ENCODE assay signal across 29 cellular contexts in the genomic region with DNA sequence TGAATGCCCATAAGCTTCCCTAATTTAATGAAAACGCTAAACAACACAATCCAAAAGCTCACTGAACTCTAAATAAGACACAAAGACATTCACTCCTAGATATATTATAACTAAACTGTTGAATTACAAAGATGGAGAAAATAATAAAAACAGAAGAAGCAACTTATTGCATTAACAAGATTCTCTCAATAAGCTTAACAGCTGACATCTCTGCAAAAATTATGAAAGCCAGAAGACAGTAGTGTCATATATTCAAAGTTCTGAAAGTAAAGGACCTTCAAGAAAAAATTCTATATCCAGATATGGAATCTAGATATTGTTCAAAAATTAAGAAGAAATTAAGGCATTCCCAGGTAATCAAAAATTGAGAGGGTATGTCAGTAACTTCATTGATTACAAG.
"Had no signal": no experiment of that assay in that cellular context is flagged by ENCODE, and none has a peak within 500 bp of the region (broad histone marks: within the 10 kb centered on the region; RNA-seq: fewer than 3 reads in every experiment).

No MANE protein-coding gene starts in this region.

- ATAC-seq: effector memory CD8-positive, alpha-beta T cell; gastroesophageal sphincter; naive thymus-derived CD8-positive, alpha-beta T cell; pancreas; stimulated activated naive B cell treated with anti-CD40 and anti-IgM and Interleukin-4, amounts not matched to agents 10 μg/mL and 1 μg/mL and 100 μg/mL, for 72 hours had no signal

- H3K9me3 ChIP-seq: adrenal gland, pancreas, prostate gland, thyroid gland, upper lobe of left lung had no signal

- H3K36me3 ChIP-seq: adrenal gland, ascending aorta, gastroesophageal sphincter, pancreas, prostate gland, stomach, thyroid gland, upper lobe of left lung, WERI-Rb-1 had no signal

- DNase-seq: activated CD4-positive, alpha-beta memory T cell treated with anti-CD3 and anti-CD28 coated beads for 36 hours; activated CD4-positive, alpha-beta T cell treated with anti-CD3 and anti-CD28 coated beads, Interleukin-2, amount 10 ng/mL, durations not matched to agents 24 days and 14 days; activated CD4-positive, CD25-positive, alpha-beta regulatory T cell treated with anti-CD3 and anti-CD28 coated beads, Interleukin-2, amount 50 U/mL, for 72 hours; activated CD8-positive, alpha-beta memory T cell treated with anti-CD3 and anti-CD28 coated beads, Interleukin-2, amount 50 U/mL, for 4 hours; activated effector memory CD4-positive, alpha-beta T cell treated with anti-CD3 and anti-CD28 coated beads, Interleukin-2, amount 50 U/mL, for 16 hours; activated naive CD4-positive, alpha-beta T cell treated with anti-CD3 and anti-CD28 coated beads for 36 hours; activated naive CD8-positive, alpha-beta T cell treated with anti-CD3 and anti-CD28 coated beads for 36 hours; activated T-cell treated with anti-CD3 and anti-CD28 coated beads, Interleukin-2, amount 50 U/mL, for 1 hour; adrenal gland; cortex of kidney; effector memory CD8-positive, alpha-beta T cell; erythroblast; hippocampal formation; immature natural killer cell; naive thymus-derived CD8-positive, alpha-beta T cell; nucleus accumbens; pancreas; retina; stimulated activated CD4-positive, alpha-beta T cell treated with anti-CD3 and anti-CD28 coated beads, Interleukin-15, amount 100 ng/mL, for 24 hours; stimulated activated CD4-positive, alpha-beta T cell treated with anti-CD3 and anti-CD28 coated beads, Interleukin-2, amount 100 ng/mL, for 24 hours; stimulated activated naive B cell treated with anti-CD40 and anti-IgM and Interleukin-4, amounts not matched to agents 10 μg/mL and 1 μg/mL and 100 μg/mL, for 72 hours; stomach; T-helper 9 cell; thyroid gland; upper lobe of left lung; WERI-Rb-1 had no signal

- H3K27ac ChIP-seq: adrenal gland, ascending aorta, gastroesophageal sphincter, pancreas, prostate gland, stomach, thyroid gland, upper lobe of left lung, WERI-Rb-1 had no signal

- H3K27me3 ChIP-seq: adrenal gland, ascending aorta, gastroesophageal sphincter, pancreas, stomach, thyroid gland, upper lobe of left lung had no signal

- H3K4me1 ChIP-seq: adrenal gland, ascending aorta, gastroesophageal sphincter, pancreas, prostate gland, stomach, thyroid gland, upper lobe of left lung had no signal

- H3K4me3 ChIP-seq: adrenal gland, ascending aorta, gastroesophageal sphincter, pancreas, prostate gland, stomach, thyroid gland, upper lobe of left lung had no signal
